Comparison of ENCODE assay signal across 19 cellular contexts in the genomic region with DNA sequence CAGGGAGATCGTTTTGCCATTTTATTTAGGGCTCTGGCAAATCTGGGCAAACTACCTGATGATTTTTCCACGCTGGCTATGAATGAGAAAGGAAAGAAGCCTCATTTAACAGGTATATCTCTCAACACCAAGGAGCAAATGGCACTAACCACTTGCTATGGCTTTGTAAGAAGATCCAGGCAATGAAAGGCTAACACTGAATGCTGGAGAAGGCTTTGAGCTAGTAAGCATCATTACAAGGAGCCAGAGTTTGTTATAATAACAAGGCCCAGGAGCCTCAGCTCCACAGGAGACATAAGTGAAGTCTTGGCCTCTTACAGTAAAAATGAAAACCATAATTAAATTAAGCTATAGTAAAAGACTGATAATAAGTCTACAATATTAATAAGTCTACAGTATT.
"Had no signal": no experiment of that assay in that cellular context is flagged by ENCODE, and none has a peak within 500 bp of the region (broad histone marks: within the 10 kb centered on the region; RNA-seq: fewer than 3 reads in every experiment).

No MANE protein-coding gene starts in this region.

- H3K36me3 Mint-ChIP-seq: brain had no signal

- H3K4me1 Mint-ChIP-seq: activated CD4-positive, alpha-beta T cell treated with anti-CD3 and anti-CD28 coated beads, Interleukin-2, amount 10 ng/mL, durations not matched to agents 24 days and 14 days; activated naive CD4-positive, alpha-beta T cell treated with anti-CD3 and anti-CD28 coated beads, Interleukin-2, amount 10 ng/mL, durations not matched to agents 7 days and 5 days; activated T-helper 17 cell treated with anti-CD3 and anti-CD28 coated beads, Interleukin-2, amount 50 U/mL, for 72 hours had no signal

- H3K27me3 Mint-ChIP-seq: activated CD4-positive, alpha-beta T cell treated with anti-CD3 and anti-CD28 coated beads, Interleukin-2, amount 10 ng/mL, durations not matched to agents 24 days and 14 days; activated naive CD4-positive, alpha-beta T cell treated with anti-CD3 and anti-CD28 coated beads, Interleukin-2, amount 10 ng/mL, durations not matched to agents 7 days and 5 days; activated T-helper 17 cell treated with anti-CD3 and anti-CD28 coated beads, Interleukin-2, amount 50 U/mL, for 72 hours; brain; naive thymus-derived CD8-positive, alpha-beta T cell; progenitor cell of endocrine pancreas; T-cell had no signal

- ATAC-seq: activated T-helper 17 cell treated with anti-CD3 and anti-CD28 coated beads, Interleukin-2, amount 50 U/mL, for 72 hours; lower lobe of right lung; naive thymus-derived CD8-positive, alpha-beta T cell; right cardiac atrium; T-cell had no signal

- H3K4me3 Mint-ChIP-seq: activated CD4-positive, alpha-beta T cell treated with anti-CD3 and anti-CD28 coated beads, Interleukin-2, amount 10 ng/mL, durations not matched to agents 24 days and 14 days; activated naive CD4-positive, alpha-beta T cell treated with anti-CD3 and anti-CD28 coated beads, Interleukin-2, amount 10 ng/mL, durations not matched to agents 7 days and 5 days; activated T-helper 17 cell treated with anti-CD3 and anti-CD28 coated beads, Interleukin-2, amount 50 U/mL, for 72 hours; brain; immature natural killer cell; naive thymus-derived CD8-positive, alpha-beta T cell; T-cell had no signal

- H3K9me3 Mint-ChIP-seq: activated CD4-positive, alpha-beta T cell treated with anti-CD3 and anti-CD28 coated beads, Interleukin-2, amount 10 ng/mL, durations not matched to agents 24 days and 14 days; activated naive CD4-positive, alpha-beta T cell treated with anti-CD3 and anti-CD28 coated beads, Interleukin-2, amount 10 ng/mL, durations not matched to agents 7 days and 5 days; activated T-helper 17 cell treated with anti-CD3 and anti-CD28 coated beads, Interleukin-2, amount 50 U/mL, for 72 hours; brain; immature natural killer cell; naive thymus-derived CD8-positive, alpha-beta T cell; T-cell had no signal

- H3K27ac Mint-ChIP-seq: activated CD4-positive, alpha-beta T cell treated with anti-CD3 and anti-CD28 coated beads, Interleukin-2, amount 10 ng/mL, durations not matched to agents 24 days and 14 days; activated naive CD4-positive, alpha-beta T cell treated with anti-CD3 and anti-CD28 coated beads, Interleukin-2, amount 10 ng/mL, durations not matched to agents 7 days and 5 days; activated T-helper 17 cell treated with anti-CD3 and anti-CD28 coated beads, Interleukin-2, amount 50 U/mL, for 72 hours; naive thymus-derived CD8-positive, alpha-beta T cell; progenitor cell of endocrine pancreas; T-cell had no signal

- H3K4me1 ChIP-seq: lower lobe of right lung had no signal

- H3K4me3 ChIP-seq: lower lobe of right lung had no signal

- H3K9me3 ChIP-seq: lower lobe of right lung had no signal

- DNase-seq: activated CD4-positive, alpha-beta T cell treated with anti-CD3 and anti-CD28 coated beads, Interleukin-2, amount 10 ng/mL, durations not matched to agents 24 days and 14 days; activated CD8-positive, alpha-beta memory T cell treated with anti-CD3 and anti-CD28 coated beads for 24 hours; activated naive CD4-positive, alpha-beta T cell treated with anti-CD3 and anti-CD28 coated beads, Interleukin-2, amount 10 ng/mL, durations not matched to agents 7 days and 5 days; activated T-cell treated with anti-CD3 and anti-CD28 coated beads for 4 hours; cerebellar nuclear complex; dermis blood vessel endothelial cell; erythroblast; hypothalamus; immature natural killer cell; lower lobe of right lung; naive thymus-derived CD8-positive, alpha-beta T cell; right cardiac atrium; stimulated activated CD4-positive, alpha-beta T cell treated with anti-CD3 and anti-CD28 coated beads, Interleukin-12 subunit alpha, Interleukin-12 subunit beta, amount 100 ng/mL, for 4 hours; stimulated activated naive CD4-positive, alpha-beta T cell treated with Interleukin-2 at 50 U/mL for 16 hours; T-cell; T1000 had no signal

- H3K27ac ChIP-seq: lower lobe of right lung had no signal
